ENCODE assay signal across 8 cellular contexts in genomic region chr6:43181942-43182860, GRCh38. TPM values are rescaled to one million over a fixed set of nuclear protein-coding genes. Genes with fewer than 3 reads are reported as not detected.
DNase-seq lines count a peak whose midpoint lies in the region; ATAC-seq, FAIRE-seq and TF ChIP-seq lines count a peak whose summit lies in the region.

Gene CUL9, plus strand, starts transcription at chr6:43182196. Its CDS starts 2,115 bp downstream, at chr6:43184311.

- H3K27ac ChIP-seq in kidney (ENCODE audit: low read depth in 2 of 2, low read length in 2 of 2), result peak within 1 kb of the TSS; percentile 34 to 55

- peak within 1 kb of the TSS; percentile 85 to 87 for H3K4me3 ChIP-seq in kidney (ENCODE audit: low read length in 2 of 2)

- FAIRE-seq in kidney (lab: Jason Lieb, UNC), result no peak

- peaks cover 18 to 19% of the 10 kb centered on the region in 2 donors for H3K36me3 ChIP-seq in kidney (ENCODE audit: control insufficient read depth in 1 of 2, insufficient read depth in 2 of 2, low read length in 2 of 2)

- peak; percentile 86 for ATAC-seq in HG02938 (IDR thresholded peaks at IDR 0.05; ENCODE audit: unreplicated experiment)
- ATAC-seq in activated CD4-positive, CD25-positive, alpha-beta regulatory T cell treated with anti-CD3 and anti-CD28 coated beads, Interleukin-2, amount 50 U/mL, for 24 hours, result peak; percentile 97

- no peak for TF ChIP-seq CTCF in kidney (IDR thresholded peaks at IDR 0.05; ENCODE audit: borderline replicate concordance, extremely low read depth, insufficient read depth)

- intact Hi-C loops in kidney (cut with DNase I), result no loop called here

- DNase-seq in NCI-H524 (lab: John Stamatoyannopoulos, UW) (peak; percentile 54 to 80), NCI-H524 treated with DMSO at 0.1 percent for 48 hours (lab: John Stamatoyannopoulos, UW) (no peak), NCI-H2227 (lab: John Stamatoyannopoulos, UW; ENCODE audit: unreplicated experiment) (peak; percentile 82), cerebellum (ENCODE audit: low spot score) (peak; percentile 93), kidney (peak; percentile 96)
- DNase-seq in stimulated activated CD4-positive, alpha-beta T cell treated with anti-CD3 and anti-CD28 coated beads, Interleukin-12 subunit alpha, Interleukin-12 subunit beta, amount 100 ng/mL, for 48 hours (ENCODE audit: low read depth in 2 of 3, low spot score in 1 of 3), result peak in 2 of 3 donors; percentile 62 to 80

- H3K9me3 ChIP-seq in kidney (ENCODE audit: control insufficient read depth in 1 of 2, low read length in 2 of 2), result no peaks in the 10 kb centered on the region

- peak within 1 kb of the TSS; percentile 58 to 77 for H3K9ac ChIP-seq in kidney (ENCODE audit: low read length in 2 of 2)

- H3K4me1 ChIP-seq in kidney (ENCODE audit: control insufficient read depth in 1 of 2, insufficient read depth in 1 of 2, low read depth in 1 of 2, low read length in 2 of 2), result peaks cover 5 to 16% of the 10 kb centered on the region in 2 donors

RNA-seq across cellular contexts. Expression of gene CUL9, which starts in this region (rescaled TPM):
- 37.3 TPM for total RNA-seq in cerebellum
- total RNA-seq in kidney, result 47.3 TPM
- 34.7 TPM for polyA plus RNA-seq in kidney (ENCODE audit: insufficient read depth, low read depth, low replicate concordance)
